Comparison of ENCODE assay signal across 8 cellular contexts in the genomic region with DNA sequence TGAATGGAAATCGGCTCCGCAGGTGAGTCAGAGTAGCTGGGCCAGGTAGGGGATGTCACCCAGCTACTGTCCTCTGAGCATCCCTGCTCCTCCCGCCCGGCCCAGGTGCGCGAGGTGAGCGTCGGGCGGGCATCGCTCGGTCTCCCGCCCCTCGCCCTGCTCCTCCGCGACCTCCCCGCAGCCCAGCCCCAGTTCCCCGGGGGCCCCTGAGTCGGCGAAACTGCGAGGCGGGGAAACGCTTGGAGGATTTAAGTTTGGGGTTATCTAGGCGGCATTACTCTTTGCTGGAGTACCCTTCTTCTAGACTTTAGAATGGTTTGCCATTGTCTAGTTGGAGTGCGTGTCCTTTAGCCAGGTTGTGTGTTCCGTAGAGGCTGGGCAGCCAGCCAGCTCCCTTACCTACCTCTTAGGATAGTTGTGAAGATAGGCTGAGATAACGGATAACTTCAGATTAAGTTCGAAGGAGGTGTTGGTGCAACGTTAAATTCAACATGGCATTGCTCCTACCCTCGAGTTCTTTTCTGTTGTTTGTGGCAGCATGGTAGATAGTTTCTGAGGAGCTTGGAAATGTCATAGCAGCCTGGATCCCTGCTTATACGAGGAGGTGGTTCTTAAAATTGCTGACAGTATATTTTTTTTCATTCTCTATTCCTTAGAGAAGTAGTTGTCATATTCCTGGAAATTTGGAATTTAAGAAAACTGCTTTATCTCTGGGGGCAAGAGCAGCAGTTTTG. TPM values are rescaled to one million over a fixed set of nuclear protein-coding genes. Genes with fewer than 3 reads are reported as not detected.
DNase-seq lines count a peak whose midpoint lies in the region; ATAC-seq and TF ChIP-seq lines count a peak whose summit lies in the region.

No MANE protein-coding gene starts in this region.

- H3K27me3 Mint-ChIP-seq in WTC11 (ENCODE audit: low read depth): no peaks in the 10 kb centered on the region

- no peaks in the 10 kb centered on the region for H3K79me2 ChIP-seq in parathyroid adenoma

- peak overlapping the region; percentile 93 for H3K27ac Mint-ChIP-seq in WTC11

- peak overlapping the region; percentile 52 for H3K4me2 ChIP-seq in parathyroid adenoma (ENCODE audit: low read length)

- no peaks in the 10 kb centered on the region; the same call in 1 of the 2 replicates for H3K9me3 Mint-ChIP-seq in WTC11

- no peak overlapping the region for H3K9ac ChIP-seq in parathyroid adenoma

- H3K9me3 ChIP-seq in parathyroid adenoma (ENCODE audit: control insufficient read depth, low read length): no peaks in the 10 kb centered on the region

- POLR2A ChIA-PET in WTC11 (lab: Charles Lee): interaction anchor here (0.8 to 2.3 kb wide), 5 partner anchors 45 to 217 kb away, joined by 3 to 14 read pairs (median 9); partner anchors contain the start of genes AGO1, CLSPN, TEKT2 and TRAPPC3

- peak overlapping the region; percentile 90 for H3K27ac ChIP-seq in parathyroid adenoma

- peak overlapping the region; percentile 87 for H3K4me3 Mint-ChIP-seq in WTC11

- H3K27me3 ChIP-seq in parathyroid adenoma (ENCODE audit: control insufficient read depth, insufficient read depth, low read length): no peaks in the 10 kb centered on the region

- H3K4me3 ChIP-seq in parathyroid adenoma (ENCODE audit: low read depth, low read length): peak overlapping the region; percentile 91

- DNase-seq in CD1c-positive myeloid dendritic cell (ENCODE audit: extremely low spot score) (peak; percentile 14), HT1080 (ENCODE audit: low read depth) (peak; percentile 6), WTC11 (ENCODE audit: low spot score) (no peak), globus pallidus (ENCODE audit: low spot score) (peak; percentile 26), T1000 (lab: John Stamatoyannopoulos, UW) (no peak), SKM-1 treated with dmso at 0.1 percent for 144 hours (lab: John Stamatoyannopoulos, UW; ENCODE audit: unreplicated experiment) (no peak)

- CTCF ChIA-PET in WTC11 (lab: Charles Lee): interaction anchor here (1.0 to 2.2 kb wide), 5 partner anchors 45 to 203 kb away, joined by 3 to 10 read pairs (median 7); partner anchors contain the start of gene AGO1

- no peaks in the 10 kb centered on the region for H3K4me1 ChIP-seq in parathyroid adenoma

- ATAC-seq in GM19351 (IDR thresholded peaks at IDR 0.05; ENCODE audit: unreplicated experiment) (peak; percentile 31), WTC11 (peak; percentile 34)

- peak overlapping the region; percentile 89 for H2AFZ ChIP-seq in parathyroid adenoma

- TF ChIP-seq CTCF in WTC11 (IDR thresholded peaks at IDR 0.05) (no peak), parathyroid adenoma (IDR thresholded peaks at IDR 0.05) (no peak)

- no peaks in the 10 kb centered on the region for H3K36me3 ChIP-seq in parathyroid adenoma (ENCODE audit: control insufficient read depth, insufficient read depth, low read length)

- peaks cover 48% of the 10 kb centered on the region for H3K4me1 Mint-ChIP-seq in WTC11

- no peaks in the 10 kb centered on the region for H3K36me3 Mint-ChIP-seq in WTC11

TF ChIP-seq in WTC11, 78 proteins besides CTCF, POLR2A, EP300 and RAD21 (continues in another document):
- TF ChIP-seq ZNF317 (CRISPR knock-in tag; IDR thresholded peaks at IDR 0.05; ENCODE audit: borderline replicate concordance, low read depth) (no peak), TEAD1 (CRISPR knock-in tag; IDR thresholded peaks at IDR 0.05) (no peak), ZNF232 (CRISPR knock-in tag; IDR thresholded peaks at IDR 0.05) (0 out of 2 replicates have a peak, but pooled peaks have one; percentile 43), ATF3 (CRISPR knock-in tag; conservative IDR thresholded peaks at IDR 0.05) (0 out of 2 replicates have a peak, but pooled peaks have one; percentile 51), SMAD3 (CRISPR knock-in tag; IDR thresholded peaks at IDR 0.05; ENCODE audit: borderline replicate concordance) (0 out of 2 replicates have a peak, but pooled peaks have one; percentile 68), ZNF281 (CRISPR knock-in tag; IDR thresholded peaks at IDR 0.05) (no peak), ZBTB43 (CRISPR knock-in tag; IDR thresholded peaks at IDR 0.05) (0 out of 2 replicates have a peak, but pooled peaks have one; percentile 77), OVOL2 (CRISPR knock-in tag; IDR thresholded peaks at IDR 0.05; ENCODE audit: borderline replicate concordance) (no peak), CREB1 (CRISPR knock-in tag; IDR thresholded peaks at IDR 0.05) (no peak), ZNF138 (CRISPR knock-in tag; conservative IDR thresholded peaks at IDR 0.05) (no peak), E2F1 (CRISPR knock-in tag; IDR thresholded peaks at IDR 0.05) (no peak; the same call in 1 of the 2 replicates)

RNA-seq across cellular contexts. Expression of gene AGO3, which starts 0.7 kb away (rescaled TPM):
- total RNA-seq in HT1080 (2014; rRNA removed; shearing (Covaris generic)): 13.9 and 23.0 TPM in 2 replicates
- polyA plus RNA-seq in HT1080 (2015; cell fraction: cytosol; rRNA removed): 14.0 and 22.9 TPM in 2 replicates
- 18.8 and 21.9 TPM in 2 replicates for polyA plus RNA-seq in HT1080 (2015; cell fraction: nucleus; rRNA removed)
- total RNA-seq in WTC11 (2021): 26.8 to 30.7 TPM (median 27.0 TPM) in 3 replicates

RNA-seq across cellular contexts. Expression of gene AGO1, which starts 48.6 kb away (rescaled TPM):
- 22.6 and 23.0 TPM in 2 replicates for total RNA-seq in HT1080 (2014; rRNA removed; shearing (Covaris generic))
- polyA plus RNA-seq in HT1080 (2015; cell fraction: cytosol; rRNA removed): 13.2 and 15.3 TPM in 2 replicates
- 23.8 and 27.0 TPM in 2 replicates for polyA plus RNA-seq in HT1080 (2015; cell fraction: nucleus; rRNA removed)
- 77.8 to 81.8 TPM (median 80.6 TPM) in 3 replicates for total RNA-seq in WTC11 (2021)

Comparison
In these comparisons a context has a peak if more than half of its experiments do, and no peak if none do; other contexts are left out.
1. DNase-seq: peak in CD1c-positive myeloid dendritic cell (single experiment), HT1080 (single experiment) and globus pallidus (single experiment); none in WTC11 (single experiment), T1000 (single experiment) and SKM-1 treated with dmso at 0.1 percent for 144 hours (single experiment).